ENCODE assay signal across 12 cellular contexts in genomic region chr7:55128693-55129394, GRCh38.
DNase-seq lines count a peak whose midpoint lies in the region; ATAC-seq, FAIRE-seq and TF ChIP-seq lines count a peak whose summit lies in the region.
"Had no signal": no experiment of that assay in that cellular context is flagged by ENCODE, and none has a peak within 500 bp of the region (broad histone marks: within the 10 kb centered on the region; RNA-seq: fewer than 3 reads in every experiment).

No MANE protein-coding gene starts in this region.

- H3K27ac Mint-ChIP-seq in chondrocyte (ENCODE audit: unreplicated experiment), result peak overlapping the region; percentile 89
- H3K27ac Mint-ChIP-seq in activated naive CD8-positive, alpha-beta T cell treated with anti-CD3 and anti-CD28 coated beads, Interleukin-2, amount 50 U/mL, for 24 hours, result no peak overlapping the region
- H3K27ac Mint-ChIP-seq: activated T-helper 1 cell treated with anti-CD3 and anti-CD28 coated beads, Interleukin-12 subunit alpha, Interleukin-12 subunit beta, Interleukin-2, Interleukin-4 antibody, amounts not matched to agents 30 ng/mL and 10 ng/mL and 1 ng/mL, durations not matched to agents 14 hours and 24 hours and 36 hours had no signal

- H3K4me3 ChIP-seq in mucosa of rectum (ENCODE audit: low read length in 2 of 2), result no peak overlapping the region

- H3K27me3 Mint-ChIP-seq in chondrocyte (ENCODE audit: low read depth), result no peaks in the 10 kb centered on the region
- H3K27me3 Mint-ChIP-seq in activated naive CD8-positive, alpha-beta T cell treated with anti-CD3 and anti-CD28 coated beads, Interleukin-2, amount 50 U/mL, for 24 hours, result peaks cover 26% of the 10 kb centered on the region

- H3K4me1 Mint-ChIP-seq in chondrocyte (ENCODE audit: low read depth), result peaks cover 72% of the 10 kb centered on the region
- H3K4me1 Mint-ChIP-seq in activated naive CD8-positive, alpha-beta T cell treated with anti-CD3 and anti-CD28 coated beads, Interleukin-2, amount 50 U/mL, for 24 hours, result peaks cover 10% of the 10 kb centered on the region

- peaks cover 32 to 52% of the 10 kb centered on the region in 2 donors for H3K4me1 ChIP-seq in mucosa of rectum (ENCODE audit: control insufficient read depth in 2 of 2, insufficient read depth in 2 of 2, low read length in 2 of 2)

- no peak overlapping the region for H3K9ac ChIP-seq in mucosa of rectum (ENCODE audit: low read depth in 1 of 2, low read length in 2 of 2)

- no peaks in the 10 kb centered on the region for H3K9me3 ChIP-seq in mucosa of rectum (ENCODE audit: control insufficient read depth in 2 of 2, low read length in 2 of 2)

- H3K27me3 ChIP-seq in mucosa of rectum (ENCODE audit: control insufficient read depth in 2 of 2, insufficient read depth in 2 of 2, low read length in 2 of 2), result no peaks in the 10 kb centered on the region

- H3K36me3 Mint-ChIP-seq in chondrocyte (ENCODE audit: low read depth), result no peaks in the 10 kb centered on the region
- no peaks in the 10 kb centered on the region for H3K36me3 Mint-ChIP-seq in activated naive CD8-positive, alpha-beta T cell treated with anti-CD3 and anti-CD28 coated beads, Interleukin-2, amount 50 U/mL, for 24 hours (ENCODE audit: low read depth)

- H3K36me3 ChIP-seq in mucosa of rectum (ENCODE audit: control insufficient read depth in 2 of 2, insufficient read depth in 2 of 2, low read length in 2 of 2), result no peaks in the 10 kb centered on the region

- peak; percentile 10 for DNase-seq in NCI-H1092 treated with DMSO at 0.1 percent for 48 hours (lab: John Stamatoyannopoulos, UW)
- DNase-seq in NCI-H1092 (lab: John Stamatoyannopoulos, UW), result no peak
- no peak for DNase-seq in chondrocyte (ENCODE audit: low spot score)
- peak; percentile 60 for DNase-seq in urothelium cell line (ENCODE audit: low spot score)
- no peak for DNase-seq in activated naive CD8-positive, alpha-beta T cell treated with anti-CD3 and anti-CD28 coated beads, Interleukin-2, amount 50 U/mL, for 24 hours
- DNase-seq in NCI-H2227 (lab: John Stamatoyannopoulos, UW; ENCODE audit: unreplicated experiment), result no peak
- DNase-seq: 8988T; stimulated activated CD4-positive, alpha-beta T cell treated with anti-CD3 and anti-CD28 coated beads, Interleukin-4, amount 100 ng/mL, for 24 hours had no signal

- peak overlapping the region; percentile 83 to 89 for H3K27ac ChIP-seq in mucosa of rectum (ENCODE audit: low read depth in 2 of 2, low read length in 2 of 2)

- TF ChIP-seq CTCF in chondrocyte (IDR thresholded peaks at IDR 0.05), result no peak

- H3K4me3 Mint-ChIP-seq in chondrocyte (ENCODE audit: unreplicated experiment), result no peak overlapping the region
- no peak overlapping the region for H3K4me3 Mint-ChIP-seq in activated naive CD8-positive, alpha-beta T cell treated with anti-CD3 and anti-CD28 coated beads, Interleukin-2, amount 50 U/mL, for 24 hours
- H3K4me3 Mint-ChIP-seq: activated T-helper 1 cell treated with anti-CD3 and anti-CD28 coated beads, Interleukin-12 subunit alpha, Interleukin-12 subunit beta, Interleukin-2, Interleukin-4 antibody, amounts not matched to agents 30 ng/mL and 10 ng/mL and 1 ng/mL, durations not matched to agents 14 hours and 24 hours and 36 hours had no signal

- H3K9me3 Mint-ChIP-seq in chondrocyte (ENCODE audit: low read depth), result no peaks in the 10 kb centered on the region
- H3K9me3 Mint-ChIP-seq in activated naive CD8-positive, alpha-beta T cell treated with anti-CD3 and anti-CD28 coated beads, Interleukin-2, amount 50 U/mL, for 24 hours, result no peaks in the 10 kb centered on the region
- H3K9me3 Mint-ChIP-seq: activated T-helper 1 cell treated with anti-CD3 and anti-CD28 coated beads, Interleukin-12 subunit alpha, Interleukin-12 subunit beta, Interleukin-2, Interleukin-4 antibody, amounts not matched to agents 30 ng/mL and 10 ng/mL and 1 ng/mL, durations not matched to agents 14 hours and 24 hours and 36 hours had no signal

- no peak for FAIRE-seq in urothelium cell line (lab: Jason Lieb, UNC)
- FAIRE-seq: endometrium had no signal

- no peak for ATAC-seq in activated naive CD8-positive, alpha-beta T cell treated with anti-CD3 and anti-CD28 coated beads, Interleukin-2, amount 50 U/mL, for 24 hours
- no peak for ATAC-seq in GM19023 (IDR thresholded peaks at IDR 0.05; ENCODE audit: unreplicated experiment)

Comparison
In these comparisons a context has a peak if more than half of its experiments do, and no peak if none do; other contexts are left out.
1. DNase-seq: peak in NCI-H1092 treated with DMSO at 0.1 percent for 48 hours (single experiment) and urothelium cell line (single experiment); none in NCI-H1092 (single experiment), chondrocyte (single experiment), activated naive CD8-positive, alpha-beta T cell treated with anti-CD3 and anti-CD28 coated beads, Interleukin-2, amount 50 U/mL, for 24 hours (single experiment) and NCI-H2227 (single experiment).